ENCODE assay signal across 18 cellular contexts in the genomic region with DNA sequence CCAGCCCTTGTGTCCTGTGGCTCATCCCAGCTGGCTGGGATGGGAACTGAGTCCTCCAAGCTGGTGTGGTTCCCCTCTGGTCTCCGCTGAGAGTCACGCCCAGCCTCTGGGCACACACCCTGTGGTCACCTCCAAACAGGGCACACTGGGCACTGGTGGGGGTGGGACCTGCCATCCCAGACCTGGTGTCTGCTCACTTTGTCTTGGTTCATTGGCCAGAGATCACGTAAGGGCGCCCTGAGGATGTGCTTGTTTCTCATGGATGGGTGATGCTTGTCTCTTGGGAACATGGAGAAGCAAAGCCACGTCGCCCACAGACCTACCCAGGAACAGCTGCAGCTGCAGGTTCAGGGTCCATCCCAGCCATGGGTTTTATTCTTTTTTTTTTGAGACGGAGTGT. TPM values are rescaled to one million over a fixed set of nuclear protein-coding genes. Genes with fewer than 3 reads are reported as not detected.
DNase-seq lines count a peak whose midpoint lies in the region; ATAC-seq, FAIRE-seq and TF ChIP-seq lines count a peak whose summit lies in the region.
"Had no signal": no experiment of that assay in that cellular context is flagged by ENCODE, and none has a peak within 500 bp of the region (broad histone marks: within the 10 kb centered on the region; RNA-seq: fewer than 3 reads in every experiment).

No MANE protein-coding gene starts in this region.

- TF ChIP-seq RAD21 in HCT116 (IDR thresholded peaks at IDR 0.05; ENCODE audit: low read depth), result no peak

- H3K4me3 ChIP-seq in HCT116 (replicated peaks in 1 of 2; ENCODE audit: low read depth in 1 of 2, low read length in 2 of 2) (no peak overlapping the region), ascending aorta (no peak overlapping the region), muscle layer of duodenum (ENCODE audit: low read depth in 1 of 2, low read length in 2 of 2) (no peak overlapping the region), subcutaneous abdominal adipose tissue (ENCODE audit: low read depth in 1 of 5, low read length in 5 of 5) (no peak overlapping the region)
- H3K4me3 ChIP-seq: GM23338 had no signal

- RAD21 ChIA-PET in HCT116 (lab: Charles Lee; ENCODE audit: low non-redundant PET in 1 of 2, low total read pairs in 2 of 2, uncharacterized antibody in 2 of 2, unreplicated experiment in 2 of 2), result no interaction called here

- DNase-seq in HCT116 (ENCODE audit: low read depth, low spot score) (no peak), ascending aorta (ENCODE audit: low spot score in 2 of 2) (no peak), AG20443 (ENCODE audit: low spot score) (no peak), D721Med (ENCODE audit: insufficient read length, low spot score) (no peak)
- DNase-seq in stimulated activated CD4-positive, alpha-beta T cell treated with anti-CD3 and anti-CD28 coated beads, Interleukin-2, amount 100 ng/mL, for 48 hours, result no peak
- DNase-seq in activated CD8-positive, alpha-beta memory T cell treated with anti-CD3 and anti-CD28 coated beads, Interleukin-2, amount 50 U/mL, for 4 hours, result no peak
- DNase-seq: activated CD4-positive, alpha-beta T cell treated with anti-CD3 and anti-CD28 coated beads, Interleukin-2, amount 10 ng/mL, durations not matched to agents 24 days and 14 days; activated naive CD4-positive, alpha-beta T cell treated with anti-CD3 and anti-CD28 coated beads, Interleukin-2, amount 10 ng/mL, durations not matched to agents 7 days and 5 days; activated T-cell treated with anti-CD3 and anti-CD28 coated beads for 4 hours; foreskin keratinocyte; NCI-H1417 treated with DMSO at 0.1 percent for 48 hours; NCI-H2171 treated with DMSO at 0.1 percent for 48 hours; NCI-H774; PC-3 had no signal

- peaks cover 35 to 45% of the 10 kb centered on the region in 2 experiments for H3K4me1 ChIP-seq in HCT116 (ENCODE audit: control insufficient read depth in 1 of 2, insufficient read depth in 2 of 2, low read length in 2 of 2)
- H3K4me1 ChIP-seq in ascending aorta, result peaks cover 26 to 54% of the 10 kb centered on the region in 2 donors
- peaks cover 12 to 39% of the 10 kb centered on the region in 2 donors for H3K4me1 ChIP-seq in muscle layer of duodenum (ENCODE audit: control insufficient read depth in 1 of 2, insufficient read depth in 2 of 2, low read length in 2 of 2)
- peaks cover 12 to 60% (median 40%) of the 10 kb centered on the region in 5 donors for H3K4me1 ChIP-seq in subcutaneous abdominal adipose tissue (ENCODE audit: control insufficient read depth in 5 of 5, insufficient read depth in 5 of 5, low read length in 5 of 5)

- peak overlapping the region; percentile 82 for H3K4me2 ChIP-seq in HCT116 (ENCODE audit: low read length)
- H3K4me2 ChIP-seq: GM23338 had no signal

- FAIRE-seq in D721Med (lab: Jason Lieb, UNC), result no peak

- no peaks in the 10 kb centered on the region for H3K9me3 ChIP-seq in HCT116 (ENCODE audit: control insufficient read depth in 1 of 2, insufficient read depth in 1 of 2, low read depth in 1 of 2, low read length in 2 of 2)
- no peaks in the 10 kb centered on the region for H3K9me3 ChIP-seq in ascending aorta
- no peaks in the 10 kb centered on the region for H3K9me3 ChIP-seq in muscle layer of duodenum (ENCODE audit: control insufficient read depth in 1 of 2, low read length in 2 of 2)
- H3K9me3 ChIP-seq in subcutaneous abdominal adipose tissue (ENCODE audit: control insufficient read depth in 5 of 5, low read length in 5 of 5), result no peaks in the 10 kb centered on the region

- CTCF ChIA-PET in HCT116 (lab: Charles Lee), result no interaction called here

- ATAC-seq in HCT116, result no peak
- ATAC-seq: foreskin keratinocyte, GM23338, left lobe of liver, PC-3 had no signal

- H4K20me1 ChIP-seq in HCT116 (ENCODE audit: insufficient read depth), result no peaks in the 10 kb centered on the region

- no peak for TF ChIP-seq CTCF in HCT116 (IDR thresholded peaks at IDR 0.05 in 2 of 3, conservative IDR thresholded peaks at IDR 0.05 in 1 of 3; ENCODE audit: borderline replicate concordance in 1 of 3, insufficient read depth in 1 of 3, low read depth in 2 of 3, low read length in 2 of 3)
- TF ChIP-seq CTCF in ascending aorta (IDR thresholded peaks at IDR 0.05), result no peak
- TF ChIP-seq CTCF in D721Med (IDR thresholded peaks at IDR 0.05; ENCODE audit: insufficient read depth, missing control alignments), result no peak

- TF ChIP-seq POLR2A in HCT116 (IDR thresholded peaks at IDR 0.05; ENCODE audit: borderline replicate concordance, extremely low read depth, insufficient read depth, insufficient read length), result no peak

- BruUV-seq in HCT116 (replicated peaks; lab: Mats Ljungman, UMichigan), result no TSS peak

- no peak overlapping the region for H2AFZ ChIP-seq in HCT116 (ENCODE audit: low read depth, low read length, poor library complexity, severe bottlenecking)
- H2AFZ ChIP-seq: GM23338 had no signal

- H3K9me2 ChIP-seq in HCT116 (ENCODE audit: insufficient read depth), result no peaks in the 10 kb centered on the region

- H3K27ac ChIP-seq in HCT116 (ENCODE audit: low read depth, low read length) (peak overlapping the region; percentile 96), ascending aorta (peak overlapping the region; percentile 73 to 94), muscle layer of duodenum (ENCODE audit: low read length) (peak overlapping the region; percentile 82), subcutaneous abdominal adipose tissue (ENCODE audit: low read depth, low read length) (peak overlapping the region; percentile 89)
- H3K27ac ChIP-seq: foreskin keratinocyte had no signal

- peak overlapping the region; percentile 70; the same call in 1 of the 2 replicates for H3K9ac ChIP-seq in HCT116 (ENCODE audit: low read length)
- peak overlapping the region in 2 of 5 donors; percentile 11 to 26 for H3K9ac ChIP-seq in subcutaneous abdominal adipose tissue (ENCODE audit: low read length in 5 of 5)

- H3K79me2 ChIP-seq in HCT116 (ENCODE audit: insufficient read depth, low read length), result peaks cover 13% of the 10 kb centered on the region; the same call in 1 of the 2 replicates

- H3K36me3 ChIP-seq in HCT116 (ENCODE audit: control insufficient read depth in 1 of 2, insufficient read depth in 2 of 2, low read length in 2 of 2), result peaks cover 2 to 13% of the 10 kb centered on the region in 2 experiments; a peak in 2 of 4 replicates
- H3K36me3 ChIP-seq in ascending aorta, result peaks cover 13 to 16% of the 10 kb centered on the region in 2 donors
- H3K36me3 ChIP-seq in muscle layer of duodenum (ENCODE audit: control insufficient read depth in 1 of 2, insufficient read depth in 2 of 2, low read length in 2 of 2), result peaks cover 0 to 10% of the 10 kb centered on the region in 2 donors
- peaks cover 0 to 36% (median 26%) of the 10 kb centered on the region in 5 donors for H3K36me3 ChIP-seq in subcutaneous abdominal adipose tissue (ENCODE audit: control insufficient read depth in 5 of 5, insufficient read depth in 5 of 5, low read length in 5 of 5)

- H3K27me3 ChIP-seq in HCT116 (ENCODE audit: insufficient read depth, low read length), result no peaks in the 10 kb centered on the region
- H3K27me3 ChIP-seq in ascending aorta, result no peaks in the 10 kb centered on the region
- H3K27me3 ChIP-seq in muscle layer of duodenum (ENCODE audit: low read depth, low read length), result no peaks in the 10 kb centered on the region
- H3K27me3 ChIP-seq in subcutaneous abdominal adipose tissue (ENCODE audit: control insufficient read depth in 5 of 5, insufficient read depth in 4 of 5, low read length in 5 of 5), result no peaks in the 10 kb centered on the region
- H3K27me3 ChIP-seq: foreskin keratinocyte had no signal

- intact Hi-C loops in HCT116 (cut with micrococcal nuclease), result no loop called here
- intact Hi-C loops in ascending aorta (cut with DNase I), result loop anchor here (2.0 kb wide), 2 partner anchors 15 to 41 kb away; no protein-coding TSS in a partner anchor

- POLR2A ChIA-PET in HCT116 (lab: Charles Lee), result no interaction called here

TF ChIP-seq in HCT116, 20 proteins besides CTCF, POLR2A, EP300 and RAD21:
- TF ChIP-seq, protein P1, sequence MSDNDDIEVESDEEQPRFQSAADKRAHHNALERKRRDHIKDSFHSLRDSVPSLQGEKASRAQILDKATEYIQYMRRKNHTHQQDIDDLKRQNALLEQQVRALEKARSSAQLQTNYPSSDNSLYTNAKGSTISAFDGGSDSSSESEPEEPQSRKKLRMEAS (IDR thresholded peaks at IDR 0.05), result no peak
- no peak for TF ChIP-seq JUND (IDR thresholded peaks at IDR 0.05)
- no peak for TF ChIP-seq SRF (IDR thresholded peaks at IDR 0.05; ENCODE audit: low read depth)
- TF ChIP-seq SP1 (IDR thresholded peaks at IDR 0.05; ENCODE audit: low read depth), result no peak
- no peak for TF ChIP-seq EZH2 (IDR thresholded peaks at IDR 0.05)
- TF ChIP-seq POLR2AphosphoS5 (IDR thresholded peaks at IDR 0.05; ENCODE audit: low read depth, low read length), result no peak
- no peak for TF ChIP-seq ZNF274 (IDR thresholded peaks at IDR 0.05; ENCODE audit: low read depth, low read length)
- TF ChIP-seq, protein P2, sequence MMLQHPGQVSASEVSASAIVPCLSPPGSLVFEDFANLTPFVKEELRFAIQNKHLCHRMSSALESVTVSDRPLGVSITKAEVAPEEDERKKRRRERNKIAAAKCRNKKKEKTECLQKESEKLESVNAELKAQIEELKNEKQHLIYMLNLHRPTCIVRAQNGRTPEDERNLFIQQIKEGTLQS (IDR thresholded peaks at IDR 0.05), result no peak
- no peak for TF ChIP-seq TCF7L2 (IDR thresholded peaks at IDR 0.05; ENCODE audit: borderline replicate concordance, extremely low read depth, insufficient read depth, insufficient read length)

RNA-seq across cellular contexts. Expression of gene LRP5, which starts 43.1 kb away (rescaled TPM):
- total RNA-seq in HCT116 (2021; ENCODE audit: unreplicated experiment) (55.2 TPM), ascending aorta (130 TPM)
- polyA plus RNA-seq in HCT116 (2012), result 58.9 and 66.2 TPM in 2 replicates
